In the genomic region with DNA sequence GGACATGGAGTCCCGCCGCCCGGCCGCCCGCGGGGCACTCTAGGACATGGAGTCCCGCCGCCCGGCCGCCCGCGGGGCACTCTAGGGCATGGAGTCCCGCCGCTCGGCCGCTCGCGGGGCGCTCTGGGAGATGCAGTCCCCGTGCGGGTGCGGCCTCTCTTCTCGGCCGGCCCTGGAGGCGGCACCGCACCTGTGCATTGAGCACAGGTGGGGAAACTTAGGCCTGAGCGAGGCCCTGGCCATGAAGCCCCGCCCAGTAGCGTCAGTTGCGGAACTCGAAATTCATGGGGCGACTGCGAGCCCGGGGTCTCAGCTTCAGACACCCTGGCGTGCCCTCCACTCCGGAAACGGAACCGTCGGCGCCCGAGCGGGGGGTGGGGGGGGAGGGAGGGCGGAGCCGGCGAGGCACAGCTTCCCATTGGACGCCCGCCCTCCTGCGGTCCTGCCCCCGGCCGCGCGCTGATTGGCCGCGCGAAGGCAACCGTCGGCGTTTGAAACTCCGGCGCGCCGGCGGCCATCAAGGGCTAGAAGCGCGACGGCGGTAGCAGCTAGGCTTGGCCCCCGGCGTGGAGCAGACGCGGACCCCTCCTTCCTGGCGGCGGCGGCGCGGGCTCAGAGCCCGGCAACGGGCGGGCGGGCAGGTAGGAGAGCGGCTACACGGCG, we compare ENCODE assay signal across 1 cellular context.
TF ChIP-seq lines count a peak whose summit lies in the region.

A gene (plus strand): TSS at position 519 of the 663 bp plus-strand sequence. CDS start 1,901 bp downstream, outside the sequence.
A gene with protein sequence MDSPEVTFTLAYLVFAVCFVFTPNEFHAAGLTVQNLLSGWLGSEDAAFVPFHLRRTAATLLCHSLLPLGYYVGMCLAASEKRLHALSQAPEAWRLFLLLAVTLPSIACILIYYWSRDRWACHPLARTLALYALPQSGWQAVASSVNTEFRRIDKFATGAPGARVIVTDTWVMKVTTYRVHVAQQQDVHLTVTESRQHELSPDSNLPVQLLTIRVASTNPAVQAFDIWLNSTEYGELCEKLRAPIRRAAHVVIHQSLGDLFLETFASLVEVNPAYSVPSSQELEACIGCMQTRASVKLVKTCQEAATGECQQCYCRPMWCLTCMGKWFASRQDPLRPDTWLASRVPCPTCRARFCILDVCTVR (minus strand): TSS at position 321 of the 663 bp plus-strand sequence. CDS start 486 bp downstream, outside the sequence.

TF ChIP-seq in H1, 55 proteins besides CTCF, POLR2A, EP300 and RAD21 (continued from another document):
- TF ChIP-seq CHD2 (IDR thresholded peaks at IDR 0.05; ENCODE audit: low read length) (no peak), CBX5 (IDR thresholded peaks at IDR 0.05; ENCODE audit: low read depth, low read length) (no peak), BACH1 (IDR thresholded peaks at IDR 0.05; ENCODE audit: low read length) (no peak), NRF1 (IDR thresholded peaks at IDR 0.05; ENCODE audit: low read depth, low read length) (no peak)
